ENCODE assay signal across 8 cellular contexts in the genomic region with DNA sequence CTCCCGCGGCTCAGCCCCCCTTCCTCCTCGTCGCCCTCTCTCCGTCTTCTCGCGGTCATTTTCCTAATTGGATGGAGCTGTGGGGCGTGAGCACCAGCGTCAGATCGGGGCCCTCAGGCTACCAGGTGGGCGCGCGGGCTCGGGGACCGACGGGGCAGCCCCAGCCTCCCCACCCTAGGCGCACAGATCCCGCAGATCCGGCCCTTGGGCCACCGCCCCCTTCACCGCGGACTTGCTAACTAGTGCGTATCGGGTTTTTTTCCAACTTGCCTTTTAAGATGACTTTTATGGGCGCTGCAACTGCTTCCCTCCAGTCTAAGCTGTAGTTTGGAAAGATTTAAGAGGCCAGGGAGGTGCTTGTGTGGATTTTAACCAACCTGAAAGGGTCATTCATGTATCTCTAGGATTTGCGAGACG. TPM values are rescaled to one million over a fixed set of nuclear protein-coding genes. Genes with fewer than 3 reads are reported as not detected.
A peak's percentile ranks its signal among the peaks of the same experiment; 100 is the strongest.
DNase-seq lines count a peak whose midpoint lies in the region; ATAC-seq and TF ChIP-seq lines count a peak whose summit lies in the region.

No MANE protein-coding gene starts in this region.

- peak overlapping the region; percentile 79 for H3K4me3 ChIP-seq in DOHH2 (ENCODE audit: low read length)
- peak overlapping the region; percentile 80 for H3K4me3 ChIP-seq in OCI-LY1 (ENCODE audit: low read depth, low read length, poor library complexity, severe bottlenecking)
- peak overlapping the region in 2 of 4 donors; percentile 85 to 94 for H3K4me3 ChIP-seq in adrenal gland
- H3K4me3 ChIP-seq in hepatocyte, result peak overlapping the region; percentile 60
- H3K4me3 ChIP-seq in gastrocnemius medialis, result peak overlapping the region; percentile 63 to 80 (median 66)

- H3F3A ChIP-seq in DOHH2 (ENCODE audit: control insufficient read depth, insufficient read depth), result peaks cover 10% of the 10 kb centered on the region
- no peaks in the 10 kb centered on the region for H3F3A ChIP-seq in OCI-LY1 (ENCODE audit: insufficient read depth, low read length)

- in situ Hi-C loops in gastrocnemius medialis (cut with MboI; ENCODE audit: low sequenced_read_pairs in 4 of 4), result loop anchor here in 1 of 4 donors (10.0 kb wide), 1 partner anchor 72 kb away; no protein-coding TSS in a partner anchor

- TF ChIP-seq CTCF in DOHH2 (IDR thresholded peaks at IDR 0.05; ENCODE audit: low read depth, low read length, poor library complexity, severe bottlenecking) (no peak), OCI-LY1 (IDR thresholded peaks at IDR 0.05; ENCODE audit: low read length) (no peak), adrenal gland (IDR thresholded peaks at IDR 0.05) (no peak), hepatocyte (IDR thresholded peaks at IDR 0.05; ENCODE audit: poor library complexity) (no peak), gastrocnemius medialis (IDR thresholded peaks at IDR 0.05 in 4 of 5, conservative IDR thresholded peaks at IDR 0.05 in 1 of 5) (no peak)

- ATAC-seq in gastrocnemius medialis, result peak in 1 of 2 donors; percentile 16
- no peak for ATAC-seq in HG02763 (IDR thresholded peaks at IDR 0.05; ENCODE audit: unreplicated experiment)

- peaks cover 7% of the 10 kb centered on the region for H3K36me3 ChIP-seq in DOHH2 (ENCODE audit: control insufficient read depth, low read length)
- peaks cover 13% of the 10 kb centered on the region; the same call in 1 of the 2 replicates for H3K36me3 ChIP-seq in OCI-LY1 (ENCODE audit: insufficient read depth, low read length)
- H3K36me3 ChIP-seq in adrenal gland (replicated peaks in 1 of 2), result no peaks in the 10 kb centered on the region
- H3K36me3 ChIP-seq in hepatocyte (replicated peaks; ENCODE audit: insufficient read depth, low read depth), result no peaks in the 10 kb centered on the region
- H3K36me3 ChIP-seq in gastrocnemius medialis, result no peaks in the 10 kb centered on the region

- H2AFZ ChIP-seq in OCI-LY1 (ENCODE audit: low read length) (no peak overlapping the region), hepatocyte (peak overlapping the region; percentile 49)

- intact Hi-C loops in adrenal gland (cut with DNase I), result no loop called here
- intact Hi-C loops in gastrocnemius medialis (cut with DNase I; ENCODE audit: low total_unique reads), result loop anchor here (5.0 to 10.0 kb wide), 3 partner anchors 95 to 1088 kb away; a partner anchor contains a TSS

- peaks cover 53% of the 10 kb centered on the region for H3K79me2 ChIP-seq in DOHH2 (ENCODE audit: control insufficient read depth, low read length)
- peaks cover 11% of the 10 kb centered on the region; the same call in 1 of the 2 replicates for H3K79me2 ChIP-seq in OCI-LY1 (ENCODE audit: insufficient read depth, low read length)
- peaks cover 49% of the 10 kb centered on the region for H3K79me2 ChIP-seq in hepatocyte

- H3K9ac ChIP-seq in OCI-LY1 (ENCODE audit: low read length), result peak overlapping the region; percentile 73

- peaks cover 6% of the 10 kb centered on the region for H4K20me1 ChIP-seq in DOHH2 (ENCODE audit: control insufficient read depth, insufficient read depth, low read depth, low read length)
- H4K20me1 ChIP-seq in OCI-LY1 (ENCODE audit: insufficient read depth, low read length), result no peaks in the 10 kb centered on the region
- peaks cover 8% of the 10 kb centered on the region for H4K20me1 ChIP-seq in hepatocyte (ENCODE audit: insufficient read depth, poor library complexity, severe bottlenecking)

- H3K27ac ChIP-seq in DOHH2 (ENCODE audit: low read depth, low read length) (no peak overlapping the region), OCI-LY1 (ENCODE audit: low read depth, low read length, poor library complexity, severe bottlenecking) (peak overlapping the region; percentile 48), adrenal gland (peak overlapping the region; percentile 33 to 96 (median 83)), hepatocyte (peak overlapping the region; percentile 87), gastrocnemius medialis (peak overlapping the region; percentile 78 to 87 (median 82))

- H3K9me2 ChIP-seq in DOHH2 (replicated peaks; ENCODE audit: control insufficient read depth, low read length) (no peaks in the 10 kb centered on the region), OCI-LY1 (ENCODE audit: low read depth, low read length) (no peaks in the 10 kb centered on the region), hepatocyte (replicated peaks; ENCODE audit: insufficient read depth) (no peaks in the 10 kb centered on the region)

- H3K4me2 ChIP-seq in DOHH2 (ENCODE audit: low read length) (peak overlapping the region; percentile 73), OCI-LY1 (ENCODE audit: low read length) (peak overlapping the region; percentile 92), hepatocyte (peak overlapping the region; percentile 89)

- DNase-seq in H4 (ENCODE audit: low spot score), result peak; percentile 27
- peak in 5 of 7 donors; percentile 30 to 45 (median 35) for DNase-seq in adrenal gland
- peak; percentile 62 for DNase-seq in hepatocyte (ENCODE audit: low spot score)
- peak in 1 of 2 donors; percentile 46 for DNase-seq in gastrocnemius medialis
- DNase-seq in mucosa of gallbladder (ENCODE audit: low spot score), result no peak

- WGBS in adrenal gland, 4 donors, result 2 to 3% (median 2%) methylated on average over 8 to 27 of the region's 27 CpGs
- WGBS in hepatocyte (ENCODE audit: low lambda C conversion rate, missing lambda C conversion rate), result 1% methylated on average over 23 of the region's 27 CpGs

- H3K9me3 ChIP-seq in DOHH2 (ENCODE audit: control insufficient read depth, insufficient read depth, low read length) (no peaks in the 10 kb centered on the region), OCI-LY1 (ENCODE audit: low read length) (no peaks in the 10 kb centered on the region), adrenal gland (replicated peaks in 1 of 3) (no peaks in the 10 kb centered on the region), hepatocyte (ENCODE audit: low read depth) (no peaks in the 10 kb centered on the region), gastrocnemius medialis (no peaks in the 10 kb centered on the region)

- no peak for TF ChIP-seq POLR2A in adrenal gland (IDR thresholded peaks at IDR 0.05)
- no peak for TF ChIP-seq POLR2A in gastrocnemius medialis (IDR thresholded peaks at IDR 0.05)

- H3K27me3 ChIP-seq in DOHH2 (ENCODE audit: control insufficient read depth, low read length) (no peaks in the 10 kb centered on the region), OCI-LY1 (ENCODE audit: insufficient read depth, low read length) (no peaks in the 10 kb centered on the region), adrenal gland (no peaks in the 10 kb centered on the region), hepatocyte (no peaks in the 10 kb centered on the region), gastrocnemius medialis (no peaks in the 10 kb centered on the region)

- H3K4me1 ChIP-seq in DOHH2 (ENCODE audit: control insufficient read depth, low read length) (peaks cover 41% of the 10 kb centered on the region), OCI-LY1 (ENCODE audit: insufficient read depth, low read length, severe bottlenecking) (peaks cover 64% of the 10 kb centered on the region), adrenal gland (replicated peaks in 1 of 2) (peaks cover 27 to 37% of the 10 kb centered on the region in 2 donors), hepatocyte (ENCODE audit: insufficient read depth) (peaks cover 56% of the 10 kb centered on the region), gastrocnemius medialis (peaks cover 42 to 47% of the 10 kb centered on the region in 2 donors)

RNA-seq across cellular contexts. Expression of a gene that starts 1.3 kb away (rescaled TPM):
- total RNA-seq in H4 (2014; rRNA removed; shearing (Covaris generic)), result 4.7 and 8.4 TPM in 2 replicates
- total RNA-seq in adrenal gland (10 to 100 TPM in 7 of 8 donors, 1 to 10 TPM in 1; 4.1 to 23.1 (median 15.5) TPM), hepatocyte (14.2 and 17.2 TPM in 2 replicates), gastrocnemius medialis (1 to 10 TPM; 2.6 to 5.4 (median 3.2) TPM), mucosa of gallbladder (30.2 TPM)
- polyA plus RNA-seq in adrenal gland (10 to 100 TPM in 2 of 3 donors, 1 to 10 TPM in 1; 7.4 to 59.0 (median 32.2) TPM), hepatocyte (14.5 and 19.7 TPM in 2 replicates)
